Comparison of ENCODE assay signal across 9 cellular contexts in genomic region chr13:99214232-99214631, GRCh38. TPM values are rescaled to one million over a fixed set of nuclear protein-coding genes. Genes with fewer than 3 reads are reported as not detected.
DNase-seq lines count a peak whose midpoint lies in the region; ATAC-seq lines count a peak whose summit lies in the region.
"Had no signal": no experiment of that assay in that cellular context is flagged by ENCODE, and none has a peak within 500 bp of the region (broad histone marks: within the 10 kb centered on the region; RNA-seq: fewer than 3 reads in every experiment).

No MANE protein-coding gene starts in this region.

- peak overlapping the region; percentile 37 for H3K27ac Mint-ChIP-seq in T-helper 1 cell treated with Interleukin-12 subunit alpha and Interleukin-12 subunit beta and Interleukin-4 antibody, amounts not matched to agents 30 μg/mL and 1 μg/mL, for 36 hours
- H3K27ac Mint-ChIP-seq in activated naive CD8-positive, alpha-beta T cell treated with anti-CD3 and anti-CD28 coated beads, Interleukin-2, amount 50 U/mL, for 24 hours, result peak overlapping the region; percentile 84
- peak overlapping the region; percentile 90 for H3K27ac Mint-ChIP-seq in stimulated activated effector memory CD8-positive, alpha-beta T cell treated with anti-CD3 and anti-CD28 coated beads, Interleukin-12 subunit alpha, Interleukin-12 subunit beta, amount 100 ng/mL, for 72 hours

- peaks cover 55% of the 10 kb centered on the region for H3K4me1 Mint-ChIP-seq in T-helper 1 cell treated with Interleukin-12 subunit alpha and Interleukin-12 subunit beta and Interleukin-4 antibody, amounts not matched to agents 30 μg/mL and 1 μg/mL, for 36 hours (ENCODE audit: low read depth)
- peaks cover 88% of the 10 kb centered on the region for H3K4me1 Mint-ChIP-seq in activated naive CD8-positive, alpha-beta T cell treated with anti-CD3 and anti-CD28 coated beads, Interleukin-2, amount 50 U/mL, for 24 hours
- peaks cover 69% of the 10 kb centered on the region for H3K4me1 Mint-ChIP-seq in stimulated activated effector memory CD8-positive, alpha-beta T cell treated with anti-CD3 and anti-CD28 coated beads, Interleukin-12 subunit alpha, Interleukin-12 subunit beta, amount 100 ng/mL, for 72 hours

- intact Hi-C loops in left cardiac atrium (cut with DNase I), result no loop called here

- no peaks in the 10 kb centered on the region for H3K27me3 Mint-ChIP-seq in T-helper 1 cell treated with Interleukin-12 subunit alpha and Interleukin-12 subunit beta and Interleukin-4 antibody, amounts not matched to agents 30 μg/mL and 1 μg/mL, for 36 hours (ENCODE audit: low read depth)
- no peaks in the 10 kb centered on the region for H3K27me3 Mint-ChIP-seq in activated naive CD8-positive, alpha-beta T cell treated with anti-CD3 and anti-CD28 coated beads, Interleukin-2, amount 50 U/mL, for 24 hours

- H3K4me3 Mint-ChIP-seq in T-helper 1 cell treated with Interleukin-12 subunit alpha and Interleukin-12 subunit beta and Interleukin-4 antibody, amounts not matched to agents 30 μg/mL and 1 μg/mL, for 36 hours, result peak overlapping the region; percentile 79
- peak overlapping the region; percentile 80 for H3K4me3 Mint-ChIP-seq in activated naive CD8-positive, alpha-beta T cell treated with anti-CD3 and anti-CD28 coated beads, Interleukin-2, amount 50 U/mL, for 24 hours
- H3K4me3 Mint-ChIP-seq in stimulated activated effector memory CD8-positive, alpha-beta T cell treated with anti-CD3 and anti-CD28 coated beads, Interleukin-12 subunit alpha, Interleukin-12 subunit beta, amount 100 ng/mL, for 72 hours, result peak overlapping the region; percentile 63

- no peak for DNase-seq in T-helper 1 cell
- DNase-seq in activated naive CD8-positive, alpha-beta T cell treated with anti-CD3 and anti-CD28 coated beads, Interleukin-2, amount 50 U/mL, for 24 hours, result peak; percentile 66
- no peak for DNase-seq in stimulated activated effector memory CD8-positive, alpha-beta T cell treated with anti-CD3 and anti-CD28 coated beads, Interleukin-12 subunit alpha, Interleukin-12 subunit beta, amount 100 ng/mL, for 72 hours (ENCODE audit: low spot score in 2 of 2)
- no peak for DNase-seq in EL
- DNase-seq in left cardiac atrium, result no peak
- DNase-seq in NOMO-1 treated with DMSO at 0.1 percent for 48 hours (lab: John Stamatoyannopoulos, UW; ENCODE audit: unreplicated experiment), result no peak
- DNase-seq: IMR-90 had no signal

- peaks cover 27% of the 10 kb centered on the region for H3K36me3 Mint-ChIP-seq in T-helper 1 cell treated with Interleukin-12 subunit alpha and Interleukin-12 subunit beta and Interleukin-4 antibody, amounts not matched to agents 30 μg/mL and 1 μg/mL, for 36 hours (ENCODE audit: low read depth)
- peaks cover 21% of the 10 kb centered on the region for H3K36me3 Mint-ChIP-seq in activated naive CD8-positive, alpha-beta T cell treated with anti-CD3 and anti-CD28 coated beads, Interleukin-2, amount 50 U/mL, for 24 hours (ENCODE audit: low read depth)
- peaks cover 45% of the 10 kb centered on the region for H3K36me3 Mint-ChIP-seq in stimulated activated effector memory CD8-positive, alpha-beta T cell treated with anti-CD3 and anti-CD28 coated beads, Interleukin-12 subunit alpha, Interleukin-12 subunit beta, amount 100 ng/mL, for 72 hours

- H3K9me3 Mint-ChIP-seq in T-helper 1 cell treated with Interleukin-12 subunit alpha and Interleukin-12 subunit beta and Interleukin-4 antibody, amounts not matched to agents 30 μg/mL and 1 μg/mL, for 36 hours, result no peaks in the 10 kb centered on the region
- H3K9me3 Mint-ChIP-seq in activated naive CD8-positive, alpha-beta T cell treated with anti-CD3 and anti-CD28 coated beads, Interleukin-2, amount 50 U/mL, for 24 hours, result no peaks in the 10 kb centered on the region
- H3K9me3 Mint-ChIP-seq in stimulated activated effector memory CD8-positive, alpha-beta T cell treated with anti-CD3 and anti-CD28 coated beads, Interleukin-12 subunit alpha, Interleukin-12 subunit beta, amount 100 ng/mL, for 72 hours, result no peaks in the 10 kb centered on the region

- peak; percentile 72 for ATAC-seq in HG03342 (IDR thresholded peaks at IDR 0.05; ENCODE audit: unreplicated experiment)
- ATAC-seq in activated naive CD8-positive, alpha-beta T cell treated with anti-CD3 and anti-CD28 coated beads, Interleukin-2, amount 50 U/mL, for 24 hours, result peak; percentile 90
- peak; percentile 87 for ATAC-seq in stimulated activated effector memory CD8-positive, alpha-beta T cell treated with anti-CD3 and anti-CD28 coated beads, Interleukin-12 subunit alpha, Interleukin-12 subunit beta, amount 100 ng/mL, for 72 hours
- no peak for ATAC-seq in left cardiac atrium

RNA-seq across cellular contexts. Expression of gene UBAC2, which starts 13.6 kb away (rescaled TPM):
- total RNA-seq in left cardiac atrium, result 10 to 100 TPM; 40.2 to 43.0 TPM

RNA-seq across cellular contexts. Expression of gene GPR18, which starts 43.9 kb away (rescaled TPM):
- total RNA-seq in left cardiac atrium, result not detected
- total RNA-seq: IMR-90 had no signal

Comparison
In these comparisons a context has a peak if more than half of its experiments do, and no peak if none do; other contexts are left out.
1. H3K27ac Mint-ChIP-seq: peak in every context shown above with its lines; median percentile 90 in stimulated activated effector memory CD8-positive, alpha-beta T cell treated with anti-CD3 and anti-CD28 coated beads, Interleukin-12 subunit alpha, Interleukin-12 subunit beta, amount 100 ng/mL, for 72 hours; 84 in activated naive CD8-positive, alpha-beta T cell treated with anti-CD3 and anti-CD28 coated beads, Interleukin-2, amount 50 U/mL, for 24 hours; 37 in T-helper 1 cell treated with Interleukin-12 subunit alpha and Interleukin-12 subunit beta and Interleukin-4 antibody, amounts not matched to agents 30 μg/mL and 1 μg/mL, for 36 hours.
2. ATAC-seq: peak in HG03342 (single experiment), activated naive CD8-positive, alpha-beta T cell treated with anti-CD3 and anti-CD28 coated beads, Interleukin-2, amount 50 U/mL, for 24 hours (single experiment) and stimulated activated effector memory CD8-positive, alpha-beta T cell treated with anti-CD3 and anti-CD28 coated beads, Interleukin-12 subunit alpha, Interleukin-12 subunit beta, amount 100 ng/mL, for 72 hours (single experiment); none in left cardiac atrium (0 of 2).
3. Peak in every context shown above with its lines, with median percentiles within 50 percentile points of each other: H3K4me3 Mint-ChIP-seq.